ENCODE assay signal across 14 cellular contexts in genomic region chr6:57312004-57312345, GRCh38. TPM values are rescaled to one million over a fixed set of nuclear protein-coding genes. Genes with fewer than 3 reads are reported as not detected.
A peak's percentile ranks its signal among the peaks of the same experiment; 100 is the strongest.
DNase-seq lines count a peak whose midpoint lies in the region; TF ChIP-seq lines count a peak whose summit lies in the region.
"Had no signal": no experiment of that assay in that cellular context is flagged by ENCODE, and none has a peak within 500 bp of the region (broad histone marks: within the 10 kb centered on the region; RNA-seq: fewer than 3 reads in every experiment).

No MANE protein-coding gene starts in this region.

- no peak overlapping the region for H2AK5ac ChIP-seq in mesenchymal stem cell (ENCODE audit: low read length, severe bottlenecking)

- H3K27me3 ChIP-seq in GM23248 (replicated peaks; ENCODE audit: insufficient read depth), result no peaks in the 10 kb centered on the region
- no peaks in the 10 kb centered on the region for H3K27me3 ChIP-seq in mesenchymal stem cell (ENCODE audit: control insufficient read depth in 1 of 2, insufficient read depth in 1 of 2, low read length in 2 of 2)
- H3K27me3 ChIP-seq in uterus, result no peaks in the 10 kb centered on the region

- H3K14ac ChIP-seq in mesenchymal stem cell (ENCODE audit: low read length in 2 of 2), result no peak overlapping the region

- H3K4me3 ChIP-seq in GM23248, result no peak overlapping the region
- no peak overlapping the region for H3K4me3 ChIP-seq in mesenchymal stem cell (ENCODE audit: insufficient read depth in 1 of 2, low read depth in 1 of 2, low read length in 2 of 2)
- H3K4me3 ChIP-seq in uterus, result no peak overlapping the region
- H3K4me3 ChIP-seq: HAP-1 had no signal

- H3F3A ChIP-seq in GM23248 (ENCODE audit: insufficient read depth), result peaks cover 42% of the 10 kb centered on the region

- H3K4me1 ChIP-seq in GM23248 (ENCODE audit: insufficient read depth) (peaks cover 51% of the 10 kb centered on the region), mesenchymal stem cell (ENCODE audit: control insufficient read depth, insufficient read depth, low read depth, low read length) (peaks cover 7% of the 10 kb centered on the region), uterus (no peaks in the 10 kb centered on the region)

- POLR2A ChIA-PET in RWPE1 (lab: Yijun Ruan, JAX; ENCODE audit: low non-redundant PET), result no interaction called here

- no peak overlapping the region for H2BK120ac ChIP-seq in mesenchymal stem cell (ENCODE audit: low read depth, low read length)

- H4K91ac ChIP-seq in mesenchymal stem cell (ENCODE audit: low read length), result no peak overlapping the region

- H3K18ac ChIP-seq in mesenchymal stem cell (ENCODE audit: low read depth in 1 of 2, low read length in 2 of 2), result no peak overlapping the region

- no peaks in the 10 kb centered on the region for H4K20me1 ChIP-seq in GM23248 (ENCODE audit: insufficient read depth)

- H4K8ac ChIP-seq in mesenchymal stem cell (ENCODE audit: low read length), result no peak overlapping the region

- H3K27ac ChIP-seq in GM23248, result peak overlapping the region; percentile 91
- peak overlapping the region; percentile 52; the same call in 1 of the 2 replicates for H3K27ac ChIP-seq in RWPE1
- peak overlapping the region; percentile 64 for H3K27ac ChIP-seq in mesenchymal stem cell (ENCODE audit: low read length, poor library complexity, severe bottlenecking)
- H3K27ac ChIP-seq in uterus, result peak overlapping the region; percentile 89
- H3K27ac ChIP-seq: HL-60 had no signal

- DNase-seq in GM23248, result no peak
- DNase-seq in RWPE1 (ENCODE audit: low spot score), result no peak
- no peak for DNase-seq in mesenchymal stem cell
- no peak for DNase-seq in uterus
- DNase-seq in HuH-7 (ENCODE audit: low spot score), result no peak
- DNase-seq in SKM-1 treated with dmso at 0.1 percent for 144 hours (lab: John Stamatoyannopoulos, UW; ENCODE audit: unreplicated experiment), result no peak
- DNase-seq in NCI-H774 (lab: John Stamatoyannopoulos, UW), result no peak
- DNase-seq: CD8-positive, alpha-beta T cell; COR-L47; DND-41; GDM1; GOT3 had no signal

- H3K36me3 ChIP-seq in GM23248 (ENCODE audit: low read depth) (no peaks in the 10 kb centered on the region), mesenchymal stem cell (ENCODE audit: control insufficient read depth in 1 of 2, insufficient read depth in 2 of 2, low read depth in 1 of 2, low read length in 2 of 2) (no peaks in the 10 kb centered on the region), uterus (no peaks in the 10 kb centered on the region)
- H3K36me3 ChIP-seq: HAP-1 had no signal

- H3K4me2 ChIP-seq in GM23248 (ENCODE audit: unreplicated experiment) (no peak overlapping the region), mesenchymal stem cell (ENCODE audit: low read length, poor library complexity, severe bottlenecking) (no peak overlapping the region)

- peaks cover 2% of the 10 kb centered on the region; the same call in 1 of the 2 replicates for H3K79me2 ChIP-seq in GM23248 (ENCODE audit: insufficient read depth)

- H3K23ac ChIP-seq in mesenchymal stem cell (ENCODE audit: low read length in 2 of 2), result no peak overlapping the region

- H2BK5ac ChIP-seq in mesenchymal stem cell (ENCODE audit: low read depth, low read length, poor library complexity, severe bottlenecking), result no peak overlapping the region

- H2BK12ac ChIP-seq in mesenchymal stem cell (ENCODE audit: low read length in 2 of 2), result peak overlapping the region in 1 of 2 experiments; percentile 52

- intact Hi-C loops in uterus (cut with DNase I; ENCODE audit: low total_unique reads), result loop anchor here (10.0 kb wide), 1 partner anchor 137 kb away; the partner anchor contains the start of gene BAG2

- in situ Hi-C loops in GM23248 (cut with MboI), result loop anchor here (25.0 kb wide), 2 partner anchors 400 to 675 kb away; partner anchors contain the start of gene DST

- H2AFZ ChIP-seq in GM23248, result no peak overlapping the region
- no peak overlapping the region for H2AFZ ChIP-seq in mesenchymal stem cell (ENCODE audit: low read depth, low read length)

- H3K79me1 ChIP-seq in mesenchymal stem cell (replicated peaks; ENCODE audit: low read length, poor library complexity, severe bottlenecking), result no peaks in the 10 kb centered on the region

- no peak overlapping the region for H3K9ac ChIP-seq in GM23248
- peak overlapping the region; percentile 86 for H3K9ac ChIP-seq in mesenchymal stem cell (ENCODE audit: low read length)

- TF ChIP-seq POLR2A in uterus (IDR thresholded peaks at IDR 0.05), result no peak

- H3K4ac ChIP-seq in mesenchymal stem cell (ENCODE audit: low read depth in 1 of 2, low read length in 2 of 2), result no peak overlapping the region

- CTCF ChIA-PET in RWPE1 (lab: Yijun Ruan, JAX), result no interaction called here

- H2BK15ac ChIP-seq in mesenchymal stem cell (ENCODE audit: low read depth, poor library complexity, severe bottlenecking), result no peak overlapping the region

- 93 to 100% methylated on average over 2 to 3 of the region's 3 CpGs for WGBS in GM23248 (ENCODE audit: low coverage in 1 of 2, low lambda C conversion rate in 2 of 2, missing lambda C conversion rate in 2 of 2), 2 experiments
- WGBS in mesenchymal stem cell, result 86% methylated on average over 1 of the region's 3 CpGs

- TF ChIP-seq CTCF in RWPE1 (conservative IDR thresholded peaks at IDR 0.05; ENCODE audit: low read depth) (no peak), uterus (IDR thresholded peaks at IDR 0.05) (no peak)

- no peaks in the 10 kb centered on the region for H3K9me2 ChIP-seq in GM23248 (ENCODE audit: insufficient read depth)

- no peaks in the 10 kb centered on the region for H3K9me3 ChIP-seq in GM23248 (ENCODE audit: low read depth)
- no peaks in the 10 kb centered on the region for H3K9me3 ChIP-seq in mesenchymal stem cell (ENCODE audit: control insufficient read depth, low read length)
- no peaks in the 10 kb centered on the region for H3K9me3 ChIP-seq in uterus
- H3K9me3 ChIP-seq: HAP-1 had no signal

RNA-seq across cellular contexts. Expression of gene PRIM2, which starts 5.5 kb away (rescaled TPM):
- 51.2 and 61.3 TPM in 2 replicates for total RNA-seq in GM23248 (2014; rRNA removed; shearing (Covaris generic))
- 27.9 and 30.6 TPM in 2 replicates for polyA plus RNA-seq in GM23248 (2016; fragmentation: Nextera tagmentation; extraction: Ambion mirVana)
- polyA plus RNA-seq in mesenchymal stem cell (2013, experiment 1 of 2), result 4.5 TPM
- 5.2 TPM for polyA plus RNA-seq in mesenchymal stem cell (2013, experiment 2 of 2)
- 10 to 100 TPM in 3 of 4 donors, 1 to 10 TPM in 1; 2.4 to 46.9 (median 23.1) TPM for total RNA-seq in uterus
